In the genomic region with DNA sequence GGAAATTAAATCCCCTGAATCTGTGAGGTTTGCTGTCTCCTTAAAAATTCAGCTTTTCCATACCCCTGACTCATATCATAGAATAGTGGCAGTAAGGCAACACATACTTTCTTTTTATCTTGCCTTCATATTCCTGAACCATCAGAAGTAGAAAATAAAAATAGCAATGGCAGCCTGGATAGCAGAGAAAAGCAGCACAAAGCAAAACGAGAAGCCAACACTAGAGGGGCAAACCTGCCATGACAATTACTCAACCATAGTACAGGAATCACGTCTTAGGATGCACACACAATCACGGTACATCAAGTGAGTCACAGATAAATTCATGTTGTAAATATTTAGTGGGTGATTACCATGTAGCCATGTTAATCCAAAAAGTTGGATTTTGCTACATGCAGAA, we compare ENCODE assay signal across 14 cellular contexts.
DNase-seq lines count a peak whose midpoint lies in the region; ATAC-seq and TF ChIP-seq lines count a peak whose summit lies in the region.
"Had no signal": no experiment of that assay in that cellular context is flagged by ENCODE, and none has a peak within 500 bp of the region (broad histone marks: within the 10 kb centered on the region; RNA-seq: fewer than 3 reads in every experiment).

No MANE protein-coding gene starts in this region.

- no peak for DNase-seq in left ventricle myocardium superior
- DNase-seq in cardiac septum (ENCODE audit: low spot score): no peak
- DNase-seq in RKO (ENCODE audit: low spot score): peak; percentile 1
- peak; percentile 4 for DNase-seq in epithelial cell of esophagus (ENCODE audit: low read depth)
- DNase-seq in NCI-H82 treated with DMSO at 0.1 percent for 48 hours (lab: John Stamatoyannopoulos, UW; ENCODE audit: unreplicated experiment): no peak
- DNase-seq in NCI-H2196 (lab: John Stamatoyannopoulos, UW; ENCODE audit: unreplicated experiment): no peak
- DNase-seq: Calu3; CD4-positive, alpha-beta memory T cell; COR-L47; DMS53; DMS79 treated with DMSO at 0.1 percent for 48 hours; GM23248; H9 had no signal

- peak; percentile 55 for ATAC-seq in left ventricle myocardium superior
- ATAC-seq: HCT116 had no signal

- TF ChIP-seq CTCF in epithelial cell of esophagus (IDR thresholded peaks at IDR 0.05; ENCODE audit: insufficient read depth, low read depth, low read length, missing control alignments): no peak

- H3K4me3 ChIP-seq in epithelial cell of esophagus (ENCODE audit: low read length): no peak overlapping the region
- H3K4me3 ChIP-seq: GM23248 had no signal

- intact Hi-C loops in left ventricle myocardium superior (cut with micrococcal nuclease): loop anchor here (10.0 kb wide), 1 partner anchor 129 kb away; no protein-coding TSS in a partner anchor
- intact Hi-C loops in cardiac septum (cut with DNase I): no loop called here

Comparison
In these comparisons a context has a peak if more than half of its experiments do, and no peak if none do; other contexts are left out.
1. DNase-seq: peak in RKO (single experiment) and epithelial cell of esophagus (single experiment); none in left ventricle myocardium superior (single experiment), cardiac septum (single experiment), NCI-H82 treated with DMSO at 0.1 percent for 48 hours (single experiment) and NCI-H2196 (single experiment).